In the genomic region with DNA sequence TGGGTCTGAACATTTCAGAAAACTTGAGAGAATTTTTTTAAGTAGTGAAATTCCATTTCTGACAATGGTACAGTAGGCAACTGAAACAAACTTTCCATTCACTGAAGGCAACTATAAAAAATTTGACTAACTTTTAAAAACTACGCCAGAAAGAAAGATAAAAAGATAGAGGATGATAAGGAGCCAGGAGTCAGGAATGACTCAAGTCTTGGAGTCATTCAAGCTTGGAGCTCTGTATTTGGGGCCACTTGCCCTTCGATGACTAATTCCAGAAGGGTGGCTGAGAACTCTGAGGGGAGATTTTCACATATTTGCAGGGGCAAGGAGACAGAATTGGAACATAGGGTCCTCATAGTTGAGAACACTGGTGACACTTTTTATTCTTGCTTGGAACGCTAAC, we compare ENCODE assay signal across 1 cellular context.
A peak's percentile ranks its signal among the peaks of the same experiment; 100 is the strongest.
TF ChIP-seq lines count a peak whose summit lies in the region.

No MANE protein-coding gene starts in this region.

TF ChIP-seq in K562, 482 proteins besides CTCF, POLR2A, EP300 and RAD21 (continued from another document):
- TF ChIP-seq, protein P1, sequence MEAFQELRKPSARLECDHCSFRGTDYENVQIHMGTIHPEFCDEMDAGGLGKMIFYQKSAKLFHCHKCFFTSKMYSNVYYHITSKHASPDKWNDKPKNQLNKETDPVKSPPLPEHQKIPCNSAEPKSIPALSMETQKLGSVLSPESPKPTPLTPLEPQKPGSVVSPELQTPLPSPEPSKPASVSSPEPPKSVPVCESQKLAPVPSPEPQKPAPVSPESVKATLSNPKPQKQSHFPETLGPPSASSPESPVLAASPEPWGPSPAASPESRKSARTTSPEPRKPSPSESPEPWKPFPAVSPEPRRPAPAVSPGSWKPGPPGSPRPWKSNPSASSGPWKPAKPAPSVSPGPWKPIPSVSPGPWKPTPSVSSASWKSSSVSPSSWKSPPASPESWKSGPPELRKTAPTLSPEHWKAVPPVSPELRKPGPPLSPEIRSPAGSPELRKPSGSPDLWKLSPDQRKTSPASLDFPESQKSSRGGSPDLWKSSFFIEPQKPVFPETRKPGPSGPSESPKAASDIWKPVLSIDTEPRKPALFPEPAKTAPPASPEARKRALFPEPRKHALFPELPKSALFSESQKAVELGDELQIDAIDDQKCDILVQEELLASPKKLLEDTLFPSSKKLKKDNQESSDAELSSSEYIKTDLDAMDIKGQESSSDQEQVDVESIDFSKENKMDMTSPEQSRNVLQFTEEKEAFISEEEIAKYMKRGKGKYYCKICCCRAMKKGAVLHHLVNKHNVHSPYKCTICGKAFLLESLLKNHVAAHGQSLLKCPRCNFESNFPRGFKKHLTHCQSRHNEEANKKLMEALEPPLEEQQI (IDR thresholded peaks at IDR 0.05), result peak; percentile 52; the same call in 1 of the 2 replicates
- TF ChIP-seq FOSL1 (tag; conservative IDR thresholded peaks at IDR 0.05), result peak; percentile 72
- no peak for TF ChIP-seq KAT8 (IDR thresholded peaks at IDR 0.05; ENCODE audit: low read depth)
- TF ChIP-seq, protein P2, sequence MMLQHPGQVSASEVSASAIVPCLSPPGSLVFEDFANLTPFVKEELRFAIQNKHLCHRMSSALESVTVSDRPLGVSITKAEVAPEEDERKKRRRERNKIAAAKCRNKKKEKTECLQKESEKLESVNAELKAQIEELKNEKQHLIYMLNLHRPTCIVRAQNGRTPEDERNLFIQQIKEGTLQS (IDR thresholded peaks at IDR 0.05), result 0 out of 2 replicates have a peak, but pooled peaks have one; percentile 11
- TF ChIP-seq, protein P2 (CRISPR knock-in tag; conservative IDR thresholded peaks at IDR 0.05), result no peak
- TF ChIP-seq RCOR1 (IDR thresholded peaks at IDR 0.05; ENCODE audit: borderline replicate concordance in 1 of 2, low read depth in 2 of 2, low read length in 2 of 2), result no peak
- TF ChIP-seq POLR2G (IDR thresholded peaks at IDR 0.05; ENCODE audit: low read depth, low read length), result no peak
